ENCODE assay signal across 1 cellular context in the genomic region with DNA sequence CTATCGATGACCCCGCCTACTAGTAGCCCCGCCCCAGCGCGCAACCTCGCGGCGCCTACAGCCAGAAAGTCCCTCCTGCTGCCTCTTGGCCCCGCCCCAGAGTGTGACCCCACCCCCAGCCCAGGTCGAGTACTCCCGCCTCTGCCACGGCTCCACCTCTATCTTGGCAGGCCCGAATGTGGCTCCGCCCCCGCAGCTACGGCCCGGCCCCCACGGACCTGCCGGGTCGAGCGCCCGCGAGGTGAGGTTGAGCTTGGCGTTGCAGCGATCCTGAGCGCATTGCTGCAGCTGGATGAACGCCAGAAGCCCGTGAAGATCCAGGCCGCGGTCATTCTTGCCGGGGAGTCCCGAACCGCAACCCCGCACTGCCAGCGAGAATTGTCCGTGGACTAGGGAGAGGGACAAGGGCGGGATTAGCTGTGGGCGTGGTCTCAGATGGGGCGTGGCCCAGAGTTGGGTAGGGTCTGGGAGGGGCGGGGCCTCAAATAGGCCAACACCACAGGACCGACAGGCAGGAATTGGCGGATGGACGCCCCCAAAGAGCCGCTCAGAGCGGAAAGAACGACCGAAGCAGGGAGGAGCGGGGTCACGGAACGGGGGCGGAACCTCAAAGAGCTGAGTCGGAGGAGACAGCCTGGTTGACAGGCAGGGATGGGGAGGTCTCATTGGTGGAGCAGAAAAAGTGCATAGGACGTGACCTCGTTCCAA.
TF ChIP-seq lines count a peak whose summit lies in the region.

No MANE protein-coding gene starts in this region.

TF ChIP-seq in K562, 482 proteins besides CTCF, POLR2A, EP300 and RAD21 (continued from another document and continues in another):
- TF ChIP-seq, protein P1, sequence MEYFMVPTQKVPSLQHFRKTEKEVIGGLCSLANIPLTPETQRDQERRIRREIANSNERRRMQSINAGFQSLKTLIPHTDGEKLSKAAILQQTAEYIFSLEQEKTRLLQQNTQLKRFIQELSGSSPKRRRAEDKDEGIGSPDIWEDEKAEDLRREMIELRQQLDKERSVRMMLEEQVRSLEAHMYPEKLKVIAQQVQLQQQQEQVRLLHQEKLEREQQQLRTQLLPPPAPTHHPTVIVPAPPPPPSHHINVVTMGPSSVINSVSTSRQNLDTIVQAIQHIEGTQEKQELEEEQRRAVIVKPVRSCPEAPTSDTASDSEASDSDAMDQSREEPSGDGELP (CRISPR knock-in tag; IDR thresholded peaks at IDR 0.05; ENCODE audit: borderline replicate concordance), result peak; percentile 58; the same call in 1 of the 2 replicates
- TF ChIP-seq MCM5 (IDR thresholded peaks at IDR 0.05; ENCODE audit: low read depth), result no peak
- 0 out of 2 replicates have a peak, but pooled peaks have one; percentile 9 for TF ChIP-seq CTBP1 (IDR thresholded peaks at IDR 0.05; ENCODE audit: borderline replicate concordance)
- TF ChIP-seq EGR1 (conservative IDR thresholded peaks at IDR 0.05), result peak; percentile 84
- TF ChIP-seq ZBTB17 (CRISPR knock-in tag; IDR thresholded peaks at IDR 0.05), result no peak
- no peak for TF ChIP-seq HMG20B (CRISPR knock-in tag; IDR thresholded peaks at IDR 0.05)
- peak; percentile 68 for TF ChIP-seq NFIC (IDR thresholded peaks at IDR 0.05)
- TF ChIP-seq ZNF695 (CRISPR knock-in tag; IDR thresholded peaks at IDR 0.05), result no peak
- TF ChIP-seq ZNF511 (CRISPR knock-in tag; IDR thresholded peaks at IDR 0.05), result peak; percentile 18; the same call in 1 of the 2 replicates
- peak; percentile 11; the same call in 1 of the 2 replicates for TF ChIP-seq MYC (IDR thresholded peaks at IDR 0.05; ENCODE audit: low read depth, low read length)
- TF ChIP-seq MYC (CRISPR knock-in tag; IDR thresholded peaks at IDR 0.05; ENCODE audit: borderline replicate concordance, low read depth), result no peak
- no peak for TF ChIP-seq PHF21A (IDR thresholded peaks at IDR 0.05; ENCODE audit: borderline replicate concordance, low read depth)
- no peak for TF ChIP-seq MITF (IDR thresholded peaks at IDR 0.05)
- TF ChIP-seq MAZ (CRISPR knock-in tag; conservative IDR thresholded peaks at IDR 0.05 in 1 of 2, IDR thresholded peaks at IDR 0.05 in 1 of 2), result peak; percentile 12 to 52; a peak in 3 of 4 replicates
- TF ChIP-seq RBBP5 (IDR thresholded peaks at IDR 0.05; ENCODE audit: borderline replicate concordance, insufficient read depth, low read length, poor library complexity, severe bottlenecking), result peak; percentile 25
- no peak for TF ChIP-seq ZNF41 (CRISPR knock-in tag; conservative IDR thresholded peaks at IDR 0.05)
- TF ChIP-seq KLF16 (IDR thresholded peaks at IDR 0.05), result no peak
- TF ChIP-seq E2F1 (CRISPR knock-in tag; IDR thresholded peaks at IDR 0.05), result peak; percentile 75; the same call in 1 of the 2 replicates
- TF ChIP-seq, protein P2, sequence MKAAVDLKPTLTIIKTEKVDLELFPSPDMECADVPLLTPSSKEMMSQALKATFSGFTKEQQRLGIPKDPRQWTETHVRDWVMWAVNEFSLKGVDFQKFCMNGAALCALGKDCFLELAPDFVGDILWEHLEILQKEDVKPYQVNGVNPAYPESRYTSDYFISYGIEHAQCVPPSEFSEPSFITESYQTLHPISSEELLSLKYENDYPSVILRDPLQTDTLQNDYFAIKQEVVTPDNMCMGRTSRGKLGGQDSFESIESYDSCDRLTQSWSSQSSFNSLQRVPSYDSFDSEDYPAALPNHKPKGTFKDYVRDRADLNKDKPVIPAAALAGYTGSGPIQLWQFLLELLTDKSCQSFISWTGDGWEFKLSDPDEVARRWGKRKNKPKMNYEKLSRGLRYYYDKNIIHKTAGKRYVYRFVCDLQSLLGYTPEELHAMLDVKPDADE (conservative IDR thresholded peaks at IDR 0.05; ENCODE audit: control insufficient read depth, low read depth, low read length), result 0 out of 2 replicates have a peak, but pooled peaks have one; percentile 30
- no peak for TF ChIP-seq ZKSCAN1 (IDR thresholded peaks at IDR 0.05; ENCODE audit: low read depth, low read length)
- peak; percentile 26; the same call in 1 of the 2 replicates for TF ChIP-seq RB1 (IDR thresholded peaks at IDR 0.05; ENCODE audit: low read depth)
- TF ChIP-seq, protein P3, sequence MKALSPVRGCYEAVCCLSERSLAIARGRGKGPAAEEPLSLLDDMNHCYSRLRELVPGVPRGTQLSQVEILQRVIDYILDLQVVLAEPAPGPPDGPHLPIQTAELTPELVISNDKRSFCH (CRISPR knock-in tag; IDR thresholded peaks at IDR 0.05), result no peak
- TF ChIP-seq, protein P3 (tag; IDR thresholded peaks at IDR 0.05), result no peak
- peak; percentile 49; the same call in 1 of the 2 replicates for TF ChIP-seq RBFOX2 (IDR thresholded peaks at IDR 0.05; ENCODE audit: low read depth, low read length)
- peak; percentile 60 for TF ChIP-seq POLR2G (IDR thresholded peaks at IDR 0.05; ENCODE audit: low read depth, low read length)
- TF ChIP-seq CREB5 (CRISPR knock-in tag; IDR thresholded peaks at IDR 0.05), result no peak
- no peak for TF ChIP-seq ARHGAP35 (IDR thresholded peaks at IDR 0.05; ENCODE audit: partially characterized antibody)
- TF ChIP-seq, protein P4, sequence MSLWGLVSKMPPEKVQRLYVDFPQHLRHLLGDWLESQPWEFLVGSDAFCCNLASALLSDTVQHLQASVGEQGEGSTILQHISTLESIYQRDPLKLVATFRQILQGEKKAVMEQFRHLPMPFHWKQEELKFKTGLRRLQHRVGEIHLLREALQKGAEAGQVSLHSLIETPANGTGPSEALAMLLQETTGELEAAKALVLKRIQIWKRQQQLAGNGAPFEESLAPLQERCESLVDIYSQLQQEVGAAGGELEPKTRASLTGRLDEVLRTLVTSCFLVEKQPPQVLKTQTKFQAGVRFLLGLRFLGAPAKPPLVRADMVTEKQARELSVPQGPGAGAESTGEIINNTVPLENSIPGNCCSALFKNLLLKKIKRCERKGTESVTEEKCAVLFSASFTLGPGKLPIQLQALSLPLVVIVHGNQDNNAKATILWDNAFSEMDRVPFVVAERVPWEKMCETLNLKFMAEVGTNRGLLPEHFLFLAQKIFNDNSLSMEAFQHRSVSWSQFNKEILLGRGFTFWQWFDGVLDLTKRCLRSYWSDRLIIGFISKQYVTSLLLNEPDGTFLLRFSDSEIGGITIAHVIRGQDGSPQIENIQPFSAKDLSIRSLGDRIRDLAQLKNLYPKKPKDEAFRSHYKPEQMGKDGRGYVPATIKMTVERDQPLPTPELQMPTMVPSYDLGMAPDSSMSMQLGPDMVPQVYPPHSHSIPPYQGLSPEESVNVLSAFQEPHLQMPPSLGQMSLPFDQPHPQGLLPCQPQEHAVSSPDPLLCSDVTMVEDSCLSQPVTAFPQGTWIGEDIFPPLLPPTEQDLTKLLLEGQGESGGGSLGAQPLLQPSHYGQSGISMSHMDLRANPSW (CRISPR knock-in tag; IDR thresholded peaks at IDR 0.05), result 0 out of 2 replicates have a peak, but pooled peaks have one; percentile 46
- 0 out of 4 replicates have a peak, but pooled peaks of 1 of the 2 experiments have one; percentile 44 for TF ChIP-seq FOXK2 (conservative IDR thresholded peaks at IDR 0.05 in 1 of 2, IDR thresholded peaks at IDR 0.05 in 1 of 2; ENCODE audit: low read depth in 2 of 2)
- TF ChIP-seq, protein P5, sequence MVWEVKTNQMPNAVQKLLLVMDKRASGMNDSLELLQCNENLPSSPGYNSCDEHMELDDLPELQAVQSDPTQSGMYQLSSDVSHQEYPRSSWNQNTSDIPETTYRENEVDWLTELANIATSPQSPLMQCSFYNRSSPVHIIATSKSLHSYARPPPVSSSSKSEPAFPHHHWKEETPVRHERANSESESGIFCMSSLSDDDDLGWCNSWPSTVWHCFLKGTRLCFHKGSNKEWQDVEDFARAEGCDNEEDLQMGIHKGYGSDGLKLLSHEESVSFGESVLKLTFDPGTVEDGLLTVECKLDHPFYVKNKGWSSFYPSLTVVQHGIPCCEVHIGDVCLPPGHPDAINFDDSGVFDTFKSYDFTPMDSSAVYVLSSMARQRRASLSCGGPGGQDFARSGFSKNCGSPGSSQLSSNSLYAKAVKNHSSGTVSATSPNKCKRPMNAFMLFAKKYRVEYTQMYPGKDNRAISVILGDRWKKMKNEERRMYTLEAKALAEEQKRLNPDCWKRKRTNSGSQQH (CRISPR knock-in tag; IDR thresholded peaks at IDR 0.05), result no peak
- TF ChIP-seq ARID1B (IDR thresholded peaks at IDR 0.05), result no peak
- peak; percentile 94 for TF ChIP-seq SP1 (CRISPR knock-in tag; IDR thresholded peaks at IDR 0.05)
- TF ChIP-seq PHB (CRISPR knock-in tag; IDR thresholded peaks at IDR 0.05), result no peak
- TF ChIP-seq, protein P6, sequence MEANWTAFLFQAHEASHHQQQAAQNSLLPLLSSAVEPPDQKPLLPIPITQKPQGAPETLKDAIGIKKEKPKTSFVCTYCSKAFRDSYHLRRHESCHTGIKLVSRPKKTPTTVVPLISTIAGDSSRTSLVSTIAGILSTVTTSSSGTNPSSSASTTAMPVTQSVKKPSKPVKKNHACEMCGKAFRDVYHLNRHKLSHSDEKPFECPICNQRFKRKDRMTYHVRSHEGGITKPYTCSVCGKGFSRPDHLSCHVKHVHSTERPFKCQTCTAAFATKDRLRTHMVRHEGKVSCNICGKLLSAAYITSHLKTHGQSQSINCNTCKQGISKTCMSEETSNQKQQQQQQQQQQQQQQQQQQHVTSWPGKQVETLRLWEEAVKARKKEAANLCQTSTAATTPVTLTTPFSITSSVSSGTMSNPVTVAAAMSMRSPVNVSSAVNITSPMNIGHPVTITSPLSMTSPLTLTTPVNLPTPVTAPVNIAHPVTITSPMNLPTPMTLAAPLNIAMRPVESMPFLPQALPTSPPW (CRISPR knock-in tag; IDR thresholded peaks at IDR 0.05), result peak; percentile 62; the same call in 1 of the 2 replicates
- no peak for TF ChIP-seq FOS (IDR thresholded peaks at IDR 0.05; ENCODE audit: extremely low read depth, insufficient read length)
- TF ChIP-seq TEAD1 (CRISPR knock-in tag; IDR thresholded peaks at IDR 0.05), result peak in 1 of 2 experiments; percentile 80; a peak in 1 of 4 replicates
- TF ChIP-seq ELF4 (CRISPR knock-in tag; IDR thresholded peaks at IDR 0.05), result no peak
- peak in 1 of 2 experiments; percentile 41; a peak in 2 of 4 replicates for TF ChIP-seq HDAC1 (IDR thresholded peaks at IDR 0.05)
- TF ChIP-seq, protein P7, sequence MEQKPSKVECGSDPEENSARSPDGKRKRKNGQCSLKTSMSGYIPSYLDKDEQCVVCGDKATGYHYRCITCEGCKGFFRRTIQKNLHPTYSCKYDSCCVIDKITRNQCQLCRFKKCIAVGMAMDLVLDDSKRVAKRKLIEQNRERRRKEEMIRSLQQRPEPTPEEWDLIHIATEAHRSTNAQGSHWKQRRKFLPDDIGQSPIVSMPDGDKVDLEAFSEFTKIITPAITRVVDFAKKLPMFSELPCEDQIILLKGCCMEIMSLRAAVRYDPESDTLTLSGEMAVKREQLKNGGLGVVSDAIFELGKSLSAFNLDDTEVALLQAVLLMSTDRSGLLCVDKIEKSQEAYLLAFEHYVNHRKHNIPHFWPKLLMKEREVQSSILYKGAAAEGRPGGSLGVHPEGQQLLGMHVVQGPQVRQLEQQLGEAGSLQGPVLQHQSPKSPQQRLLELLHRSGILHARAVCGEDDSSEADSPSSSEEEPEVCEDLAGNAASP (IDR thresholded peaks at IDR 0.05), result no peak
- no peak for TF ChIP-seq TBL1XR1 (IDR thresholded peaks at IDR 0.05; ENCODE audit: low read length in 2 of 2)
- TF ChIP-seq, protein P8, sequence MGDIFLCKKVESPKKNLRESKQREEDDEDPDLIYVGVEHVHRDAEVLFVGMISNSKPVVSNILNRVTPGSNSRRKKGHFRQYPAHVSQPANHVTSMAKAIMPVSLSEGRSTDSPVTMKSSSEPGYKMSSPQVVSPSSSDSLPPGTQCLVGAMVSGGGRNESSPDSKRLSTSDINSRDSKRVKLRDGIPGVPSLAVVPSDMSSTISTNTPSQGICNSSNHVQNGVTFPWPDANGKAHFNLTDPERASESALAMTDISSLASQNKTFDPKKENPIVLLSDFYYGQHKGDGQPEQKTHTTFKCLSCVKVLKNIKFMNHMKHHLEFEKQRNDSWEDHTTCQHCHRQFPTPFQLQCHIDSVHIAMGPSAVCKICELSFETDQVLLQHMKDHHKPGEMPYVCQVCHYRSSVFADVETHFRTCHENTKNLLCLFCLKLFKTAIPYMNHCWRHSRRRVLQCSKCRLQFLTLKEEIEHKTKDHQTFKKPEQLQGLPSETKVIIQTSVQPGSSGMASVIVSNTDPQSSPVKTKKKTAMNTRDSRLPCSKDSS (IDR thresholded peaks at IDR 0.05; ENCODE audit: low read depth, partially characterized antibody), result no peak
- no peak for TF ChIP-seq HDAC8 (tag; IDR thresholded peaks at IDR 0.05)
- TF ChIP-seq HMGN3 (IDR thresholded peaks at IDR 0.05; ENCODE audit: borderline replicate concordance, extremely low read depth, insufficient read length, low read depth, low read length), result peak; percentile 38
- TF ChIP-seq ERF (CRISPR knock-in tag; IDR thresholded peaks at IDR 0.05), result 0 out of 2 replicates have a peak, but pooled peaks have one; percentile 13
- no peak for TF ChIP-seq STAT5A (IDR thresholded peaks at IDR 0.05; ENCODE audit: borderline replicate concordance, low read length)
